Comparison of ENCODE assay signal across 23 cellular contexts in the genomic region with DNA sequence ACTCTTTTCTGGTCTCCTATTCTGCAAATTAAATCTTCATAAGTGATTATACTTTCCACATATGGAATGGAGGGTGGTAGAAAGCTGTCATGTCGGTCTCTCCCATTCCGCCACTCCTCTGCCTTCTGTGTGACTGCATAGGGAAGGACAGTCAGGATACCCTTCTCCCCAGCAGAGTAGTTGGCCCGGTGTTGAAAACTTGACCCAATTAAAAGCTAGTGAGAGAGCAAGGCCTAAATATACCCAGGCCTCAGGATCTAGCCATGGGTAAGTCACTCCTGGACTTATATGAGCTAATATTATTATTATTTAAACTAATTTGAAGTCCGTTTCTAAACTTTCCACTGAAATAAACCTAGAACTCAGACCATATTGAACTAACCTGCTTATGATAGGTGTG.
"Had no signal": no experiment of that assay in that cellular context is flagged by ENCODE, and none has a peak within 500 bp of the region (broad histone marks: within the 10 kb centered on the region; RNA-seq: fewer than 3 reads in every experiment).

No MANE protein-coding gene starts in this region.

- H3K4me1 ChIP-seq: colonic mucosa had no signal

- H3K27me3 ChIP-seq: colonic mucosa, dorsolateral prefrontal cortex, esophagus muscularis mucosa, esophagus squamous epithelium, foreskin keratinocyte, gastrocnemius medialis, gastroesophageal sphincter had no signal

- DNase-seq: colonic mucosa; cortex of kidney; dermis blood vessel endothelial cell; dorsolateral prefrontal cortex; effector CD4-positive, alpha-beta T cell; effector CD8-positive, alpha-beta T cell; effector memory CD4-positive, alpha-beta T cell; effector memory CD8-positive, alpha-beta T cell; endodermal cell; erythroblast; esophagus squamous epithelium; foreskin fibroblast; foreskin keratinocyte; foreskin melanocyte; gastrocnemius medialis; glutamatergic neuron; head of caudate nucleus had no signal

- ATAC-seq: effector memory CD8-positive, alpha-beta T cell; esophagus mucosa; foreskin keratinocyte; gastrocnemius medialis; gastroesophageal sphincter had no signal

- H3K4me3 Mint-ChIP-seq: dendritic cell treated with granulocyte-macrophage colony-stimulating factor and Interleukin-4, amounts not matched to agents 40 ng/mL and 50 ng/mL, for 4 days; effector memory CD8-positive, alpha-beta T cell; endodermal cell had no signal

- H3K36me3 ChIP-seq: colonic mucosa, esophagus muscularis mucosa, esophagus squamous epithelium, gastrocnemius medialis, gastroesophageal sphincter had no signal

- H3K27ac Mint-ChIP-seq: dendritic cell treated with granulocyte-macrophage colony-stimulating factor and Interleukin-4, amounts not matched to agents 40 ng/mL and 50 ng/mL, for 4 days; effector memory CD8-positive, alpha-beta T cell; endodermal cell had no signal

- H3K9me3 Mint-ChIP-seq: dendritic cell treated with granulocyte-macrophage colony-stimulating factor and Interleukin-4, amounts not matched to agents 40 ng/mL and 50 ng/mL, for 4 days; effector memory CD8-positive, alpha-beta T cell; endodermal cell had no signal

- H3K9me3 ChIP-seq: colonic mucosa, esophagus muscularis mucosa, esophagus squamous epithelium, gastrocnemius medialis, gastroesophageal sphincter had no signal

- H3K4me3 ChIP-seq: colonic mucosa, coronary artery, dorsolateral prefrontal cortex, esophagus muscularis mucosa, esophagus squamous epithelium, gastrocnemius medialis, gastroesophageal sphincter had no signal

- H3K27ac ChIP-seq: colonic mucosa, coronary artery, dorsolateral prefrontal cortex, epithelial cell of prostate, esophagus muscularis mucosa, esophagus squamous epithelium, foreskin keratinocyte, gastrocnemius medialis, gastroesophageal sphincter had no signal
